In genomic region chr4:14910411-14910810, GRCh38 we compare ENCODE assay signal across 19 cellular contexts.
"Had no signal": no experiment of that assay in that cellular context is flagged by ENCODE, and none has a peak within 500 bp of the region (broad histone marks: within the 10 kb centered on the region; RNA-seq: fewer than 3 reads in every experiment).

No MANE protein-coding gene starts in this region.

- H3K9me3 ChIP-seq: body of pancreas, colonic mucosa, pancreas, sigmoid colon, thoracic aorta had no signal

- H3K27me3 ChIP-seq: body of pancreas, colonic mucosa, pancreas, sigmoid colon had no signal

- H3K36me3 ChIP-seq: colonic mucosa, pancreas, sigmoid colon, thoracic aorta, WERI-Rb-1 had no signal

- H3K4me3 ChIP-seq: body of pancreas, colonic mucosa, pancreas, sigmoid colon, thoracic aorta had no signal

- H3K27ac ChIP-seq: body of pancreas, colonic mucosa, epithelial cell of prostate, pancreas, sigmoid colon, thoracic aorta, WERI-Rb-1 had no signal

- ATAC-seq: activated naive CD4-positive, alpha-beta T cell treated with anti-CD3 and anti-CD28 coated beads, Interleukin-2, amount 50 U/mL, for 72 hours; body of pancreas; natural killer cell; stimulated activated memory B cell treated with anti-CD40 and anti-IgM and Interleukin-4, amounts not matched to agents 10 μg/mL and 1 μg/mL and 100 μg/mL, for 72 hours had no signal

- DNase-seq: activated CD4-positive, alpha-beta T cell treated with anti-CD3 and anti-CD28 coated beads for 1 hour; activated CD8-positive, alpha-beta memory T cell treated with anti-CD3 and anti-CD28 coated beads for 24 hours; activated CD8-positive, alpha-beta memory T cell treated with anti-CD3 and anti-CD28 coated beads, Interleukin-2, amount 50 U/mL, for 48 hours; activated gamma-delta T cell treated with Interleukin-2 at 50 U/mL for 16 hours; amniotic stem cell; body of pancreas; central memory CD4-positive, alpha-beta T cell; colonic mucosa; endodermal cell; hypothalamus; natural killer cell; pancreas; sigmoid colon; stimulated activated CD4-positive, alpha-beta T cell treated with anti-CD3 and anti-CD28 coated beads, Interleukin-4, amount 100 ng/mL, for 4 hours; WERI-Rb-1 had no signal

- H3K4me1 ChIP-seq: body of pancreas, colonic mucosa, pancreas, sigmoid colon had no signal
